Comparison of ENCODE assay signal across 8 cellular contexts in genomic region chr14:94180655-94181271, GRCh38. TPM values are rescaled to one million over a fixed set of nuclear protein-coding genes. Genes with fewer than 3 reads are reported as not detected.
DNase-seq lines count a peak whose midpoint lies in the region; ATAC-seq lines count a peak whose summit lies in the region.

No MANE protein-coding gene starts in this region.

- H3K4me2 ChIP-seq in mesendoderm (ENCODE audit: low read length), result no peak overlapping the region

- H3K27me3 Mint-ChIP-seq in IgD-negative memory B cell, result peaks cover 21% of the 10 kb centered on the region

- WGBS in mesendoderm (ENCODE audit: extremely low coverage, insufficient coverage, low lambda C conversion rate), result no CpG with 5 or more reads among the region's 4 CpGs

- no peak overlapping the region for H2BK15ac ChIP-seq in mesendoderm (replicated peaks; ENCODE audit: low read depth)

- peak overlapping the region; percentile 0 to 28 (median 4) for H3K4me3 Mint-ChIP-seq in IgD-negative memory B cell

- H2BK120ac ChIP-seq in mesendoderm (ENCODE audit: low read depth, low read length), result no peak overlapping the region

- no peak overlapping the region for H3K23ac ChIP-seq in mesendoderm (ENCODE audit: low read length)

- H3K56ac ChIP-seq in mesendoderm (ENCODE audit: low read length), result no peak overlapping the region

- H3K27me3 ChIP-seq in effector memory CD4-positive, alpha-beta T cell (replicated peaks; ENCODE audit: control insufficient read depth, insufficient read depth, low read length, poor library complexity, severe bottlenecking), result no peaks in the 10 kb centered on the region
- H3K27me3 ChIP-seq in mesendoderm (ENCODE audit: insufficient read depth, low read length, poor library complexity), result peaks cover 3% of the 10 kb centered on the region

- H2BK5ac ChIP-seq in mesendoderm (ENCODE audit: low read length), result no peak overlapping the region

- H3K79me2 ChIP-seq in mesendoderm (ENCODE audit: control insufficient read depth, insufficient read depth, low read length), result no peaks in the 10 kb centered on the region

- no peaks in the 10 kb centered on the region for H3K79me1 ChIP-seq in mesendoderm (ENCODE audit: low read length)

- H3K4me3 ChIP-seq in effector memory CD4-positive, alpha-beta T cell (ENCODE audit: insufficient read depth, low read depth, low read length, poor library complexity, severe bottlenecking), result peak overlapping the region; percentile 52
- H3K4me3 ChIP-seq in mesendoderm (ENCODE audit: low read length), result no peak overlapping the region

- peak; percentile 35 for DNase-seq in DMS53 treated with DMSO at 0.1 percent for 48 hours (lab: John Stamatoyannopoulos, UW; ENCODE audit: unreplicated experiment)
- DNase-seq in SIG-M5 treated with dmso at 0.1 percent for 504 hours (lab: John Stamatoyannopoulos, UW; ENCODE audit: unreplicated experiment), result peak; percentile 74
- no peak for DNase-seq in effector memory CD4-positive, alpha-beta T cell
- DNase-seq in mesendoderm, result peak; percentile 62
- no peak for DNase-seq in NCI-H187 treated with DMSO at 0.1 percent for 48 hours (lab: John Stamatoyannopoulos, UW)

- no peak overlapping the region for H3K4ac ChIP-seq in mesendoderm (ENCODE audit: low read depth, low read length)

- H3K18ac ChIP-seq in mesendoderm (ENCODE audit: low read length), result no peak overlapping the region

- peak; percentile 84 for ATAC-seq in GM19372 (IDR thresholded peaks at IDR 0.05; ENCODE audit: low read depth, unreplicated experiment)
- no peak for ATAC-seq in GM19023 (IDR thresholded peaks at IDR 0.05; ENCODE audit: unreplicated experiment)

- peaks cover 2% of the 10 kb centered on the region for H3K4me1 ChIP-seq in effector memory CD4-positive, alpha-beta T cell (ENCODE audit: control insufficient read depth, insufficient read depth, low read length, poor library complexity, severe bottlenecking)
- no peaks in the 10 kb centered on the region for H3K4me1 ChIP-seq in mesendoderm (ENCODE audit: control insufficient read depth, low read depth, low read length)

- peak overlapping the region; percentile 52 for H3K27ac ChIP-seq in effector memory CD4-positive, alpha-beta T cell (ENCODE audit: insufficient read depth, low read length, poor library complexity, severe bottlenecking)
- no peak overlapping the region for H3K27ac ChIP-seq in mesendoderm (ENCODE audit: low read depth, low read length)

- H3K9me3 ChIP-seq in effector memory CD4-positive, alpha-beta T cell (ENCODE audit: control insufficient read depth, low read length), result no peaks in the 10 kb centered on the region

- no peaks in the 10 kb centered on the region for H3K36me3 Mint-ChIP-seq in IgD-negative memory B cell

- H3K9me3 Mint-ChIP-seq in IgD-negative memory B cell, result no peaks in the 10 kb centered on the region

- H4K8ac ChIP-seq in mesendoderm (ENCODE audit: low read depth, low read length), result no peak overlapping the region

- H3K36me3 ChIP-seq in effector memory CD4-positive, alpha-beta T cell (ENCODE audit: control insufficient read depth, insufficient read depth, low read length), result no peaks in the 10 kb centered on the region
- H3K36me3 ChIP-seq in mesendoderm (ENCODE audit: control insufficient read depth, insufficient read depth, low read length), result no peaks in the 10 kb centered on the region

- H2AK5ac ChIP-seq in mesendoderm (ENCODE audit: low read length), result no peak overlapping the region

- H3K4me1 Mint-ChIP-seq in IgD-negative memory B cell, result peaks cover 6 to 8% (median 8%) of the 10 kb centered on the region in 3 donors

- H3K27ac Mint-ChIP-seq in IgD-negative memory B cell, result peak overlapping the region in 2 of 3 donors; percentile 0 to 20

- no peak overlapping the region for H4K5ac ChIP-seq in mesendoderm (ENCODE audit: low read length)

- no peak overlapping the region for H3K9ac ChIP-seq in mesendoderm (ENCODE audit: low read length)

RNA-seq across cellular contexts. Expression of gene PPP4R4, which starts 6.6 kb away (rescaled TPM):
- polyA plus RNA-seq in IgD-negative memory B cell, result 0.48 TPM
- 2.1 TPM for polyA plus RNA-seq in mesendoderm (2013, experiment 1 of 2)
- polyA plus RNA-seq in mesendoderm (2013, experiment 2 of 2), result 1.8 TPM

RNA-seq across cellular contexts. Expression of gene IFI27L2, which starts 51.4 kb away (rescaled TPM):
- 108 TPM for polyA plus RNA-seq in IgD-negative memory B cell
- 10.3 TPM for polyA plus RNA-seq in mesendoderm (2013, experiment 1 of 2)
- polyA plus RNA-seq in mesendoderm (2013, experiment 2 of 2), result 11.9 TPM

Comparison
In these comparisons a context has a peak if more than half of its experiments do, and no peak if none do; other contexts are left out.
1. DNase-seq: peak in DMS53 treated with DMSO at 0.1 percent for 48 hours (single experiment), SIG-M5 treated with dmso at 0.1 percent for 504 hours (single experiment) and mesendoderm (single experiment); none in effector memory CD4-positive, alpha-beta T cell (0 of 3) and NCI-H187 treated with DMSO at 0.1 percent for 48 hours (single experiment).